Comparison of ENCODE assay signal across 7 cellular contexts in genomic region chr13:60396008-60396782, GRCh38.
DNase-seq lines count a peak whose midpoint lies in the region; ATAC-seq and TF ChIP-seq lines count a peak whose summit lies in the region.

No MANE protein-coding gene starts in this region.

- in situ Hi-C loops in astrocyte of the spinal cord (cut with HindIII; ENCODE audit: low sequenced_read_pairs), result no loop called here

- DNase-seq in NCI-H2029 treated with DMSO at 0.1 percent for 48 hours (lab: John Stamatoyannopoulos, UW) (peak; percentile 61), T1000 (lab: John Stamatoyannopoulos, UW) (peak; percentile 55), astrocyte of the spinal cord (ENCODE audit: low read depth, low spot score) (peak; percentile 92), hypothalamus (lab: John Stamatoyannopoulos, UW) (peak; percentile 61 to 96 (median 86)), retinal pigment epithelial cell (ENCODE audit: low read depth) (peak; percentile 67)

- ATAC-seq in GM18511 (IDR thresholded peaks at IDR 0.05; ENCODE audit: unreplicated experiment), result peak; percentile 69
- ATAC-seq in HG03025 (IDR thresholded peaks at IDR 0.05; ENCODE audit: low FRiP score, unreplicated experiment), result peak; percentile 59

- peak overlapping the region; percentile 74 for H3K4me3 ChIP-seq in astrocyte of the spinal cord (ENCODE audit: low read depth, low read length)
- H3K4me3 ChIP-seq in retinal pigment epithelial cell (ENCODE audit: low read length), result peak overlapping the region; percentile 87

- TF ChIP-seq CTCF in astrocyte of the spinal cord (IDR thresholded peaks at IDR 0.05; ENCODE audit: low read depth, low read length) (no peak), retinal pigment epithelial cell (conservative IDR thresholded peaks at IDR 0.05; ENCODE audit: low read depth, low read length) (no peak)

Comparison
In these comparisons a context has a peak if more than half of its experiments do, and no peak if none do; other contexts are left out.
1. Peak in every context shown above with its lines: DNase-seq, ATAC-seq and H3K4me3 ChIP-seq.